6 cellular contexts compared by ENCODE assay signal in genomic region chr11:65353900-65354264, GRCh38. TPM values are rescaled to one million over a fixed set of nuclear protein-coding genes. Genes with fewer than 3 reads are reported as not detected.
DNase-seq lines count a peak whose midpoint lies in the region; ATAC-seq and TF ChIP-seq lines count a peak whose summit lies in the region.

No MANE protein-coding gene starts in this region.

- H3K36me3 ChIP-seq in iPS-15b (ENCODE audit: control insufficient read depth, insufficient read depth, low read length) (peaks cover 11% of the 10 kb centered on the region), uterus (no peaks in the 10 kb centered on the region)

- TF ChIP-seq POLR2A in uterus (IDR thresholded peaks at IDR 0.05) = no peak

- H3K9me3 ChIP-seq in iPS-15b (ENCODE audit: control insufficient read depth, insufficient read depth, low read length) = no peaks in the 10 kb centered on the region
- H3K9me3 ChIP-seq in uterus = no peaks in the 10 kb centered on the region

- DNase-seq in Right ventricle myocardium superior = no peak
- no peak for DNase-seq in Right ventricle myocardium inferior (ENCODE audit: missing footprints)
- no peak for DNase-seq in uterus
- no peak for DNase-seq in UCSD-AML1 (lab: John Stamatoyannopoulos, UW; ENCODE audit: unreplicated experiment)

- H3K4me1 ChIP-seq in iPS-15b (ENCODE audit: control insufficient read depth, insufficient read depth, low read length) (no peaks in the 10 kb centered on the region), uterus (peaks cover 0 to 22% of the 10 kb centered on the region in 2 donors)

- ATAC-seq in Right ventricle myocardium superior (ENCODE audit: poor library complexity) (peak; percentile 11), Right ventricle myocardium inferior (no peak), HG03378 (IDR thresholded peaks at IDR 0.05; ENCODE audit: unreplicated experiment) (no peak)

- no peak overlapping the region for H3K9ac ChIP-seq in iPS-15b (ENCODE audit: low read depth, low read length)

- TF ChIP-seq CTCF in uterus (IDR thresholded peaks at IDR 0.05) = no peak

- intact Hi-C loops in Right ventricle myocardium superior (cut with DNase I) (no loop called here), Right ventricle myocardium inferior (cut with DNase I) (no loop called here), uterus (cut with DNase I; ENCODE audit: low total_unique reads) (no loop called here)

- H3K27me3 ChIP-seq in iPS-15b (ENCODE audit: control insufficient read depth, insufficient read depth, low read length) = peaks cover 29% of the 10 kb centered on the region
- peaks cover 0 to 8% of the 10 kb centered on the region in 2 donors for H3K27me3 ChIP-seq in uterus

- H3K27ac ChIP-seq in uterus = peak overlapping the region; percentile 36 to 75

- peak overlapping the region; percentile 93 for H3K4me3 ChIP-seq in iPS-15b (ENCODE audit: low read depth, low read length)
- peak overlapping the region; percentile 49 to 59 for H3K4me3 ChIP-seq in uterus

RNA-seq across cellular contexts. Expression of gene TIGD3, which starts 0.7 kb away (rescaled TPM):
- total RNA-seq in Right ventricle myocardium superior (1.0 TPM), Right ventricle myocardium inferior (0.54 TPM), uterus (under 1 TPM in 2 of 4 donors, not detected in 2; under 0.01 to 0.35 TPM)

RNA-seq across cellular contexts. Expression of gene DPF2, which starts 20.2 kb away (rescaled TPM):
- total RNA-seq in Right ventricle myocardium superior (49.3 TPM), Right ventricle myocardium inferior (51.6 TPM), uterus (100 to 1,000 TPM in 1 of 4 donors, 10 to 100 TPM in 3; 16.1 to 108 (median 56.8) TPM)

RNA-seq across cellular contexts. Expression of gene SLC25A45, which starts 28.6 kb away (rescaled TPM):
- total RNA-seq in Right ventricle myocardium superior = 5.3 TPM
- total RNA-seq in Right ventricle myocardium inferior = 5.6 TPM
- 1 to 10 TPM in 2 of 4 donors, under 1 TPM in 1, not detected in 1; 0.29 to 5.9 (median 5.3) TPM for total RNA-seq in uterus

RNA-seq across cellular contexts. Expression of gene FRMD8, which starts 32.6 kb away (rescaled TPM):
- total RNA-seq in Right ventricle myocardium superior (8.6 TPM), Right ventricle myocardium inferior (8.2 TPM), uterus (100 to 1,000 TPM in 1 of 4 donors, 10 to 100 TPM in 3; 15.9 to 160 (median 41.5) TPM)

RNA-seq across cellular contexts. Expression of gene CDC42EP2, which starts 39.2 kb away (rescaled TPM):
- total RNA-seq in Right ventricle myocardium superior (14.0 TPM), Right ventricle myocardium inferior (16.7 TPM), uterus (10 to 100 TPM in 3 of 4 donors, 1 to 10 TPM in 1; 9.7 to 65.3 (median 33.2) TPM)
